ENCODE assay signal across 25 cellular contexts in genomic region chr5:51475628-51476027, GRCh38.
"Had no signal": no experiment of that assay in that cellular context is flagged by ENCODE, and none has a peak within 500 bp of the region (broad histone marks: within the 10 kb centered on the region; RNA-seq: fewer than 3 reads in every experiment).

No MANE protein-coding gene starts in this region.

- H3K9me3 ChIP-seq: esophagus muscularis mucosa, gastrocnemius medialis, heart left ventricle had no signal

- H3K4me3 ChIP-seq: esophagus muscularis mucosa, gastrocnemius medialis, heart left ventricle had no signal

- H3K27me3 ChIP-seq: brain microvascular endothelial cell, esophagus muscularis mucosa, foreskin keratinocyte, gastrocnemius medialis had no signal

- H3K4me1 ChIP-seq: esophagus muscularis mucosa, foreskin keratinocyte, gastrocnemius medialis, heart left ventricle had no signal

- DNase-seq: activated CD4-positive, alpha-beta T cell treated with anti-CD3 and anti-CD28 coated beads for 1 hour; activated CD4-positive, alpha-beta T cell treated with anti-CD3 and anti-CD28 coated beads for 4 hours; activated CD4-positive, alpha-beta T cell treated with anti-CD3 and anti-CD28 coated beads, Interleukin-2, amount 10 ng/mL, durations not matched to agents 7 days and 5 days; activated CD4-positive, alpha-beta T cell treated with anti-CD3 and anti-CD28 coated beads, Interleukin-2, amount 50 U/mL, for 4 hours; activated CD8-positive, alpha-beta memory T cell treated with anti-CD3 and anti-CD28 coated beads for 24 hours; activated CD8-positive, alpha-beta T cell treated with anti-CD3 and anti-CD28 coated beads for 36 hours; activated effector memory CD4-positive, alpha-beta T cell treated with Interleukin-2 at 50 U/mL for 16 hours; activated gamma-delta T cell treated with Interleukin-2 at 50 U/mL for 16 hours; activated naive CD4-positive, alpha-beta T cell treated with anti-CD3 and anti-CD28 coated beads, Interleukin-2, amount 50 U/mL, for 16 hours; activated naive CD4-positive, alpha-beta T cell treated with Interleukin-2 at 50 U/mL for 16 hours; activated T-cell treated with anti-CD3 and anti-CD28 coated beads, Interleukin-2, amount 50 U/mL, for 4 hours; amniotic stem cell; anterior cingulate cortex; brain microvascular endothelial cell; cortex of kidney; dermis blood vessel endothelial cell; effector CD4-positive, alpha-beta T cell; effector memory CD8-positive, alpha-beta T cell; erythroblast; gastrocnemius medialis; glutamatergic neuron; heart left ventricle; T-helper 2 cell had no signal

- H3K36me3 ChIP-seq: brain microvascular endothelial cell, esophagus muscularis mucosa, gastrocnemius medialis, heart left ventricle had no signal

- H3K27ac ChIP-seq: brain microvascular endothelial cell, esophagus muscularis mucosa, foreskin keratinocyte, gastrocnemius medialis, heart left ventricle had no signal
